13 cellular contexts compared by ENCODE assay signal in genomic region chr17:60039096-60039495, GRCh38. TPM values are rescaled to one million over a fixed set of nuclear protein-coding genes. Genes with fewer than 3 reads are reported as not detected.
A peak's percentile ranks its signal among the peaks of the same experiment; 100 is the strongest.
DNase-seq lines count a peak whose midpoint lies in the region; ATAC-seq and TF ChIP-seq lines count a peak whose summit lies in the region.
"Had no signal": no experiment of that assay in that cellular context is flagged by ENCODE, and none has a peak within 500 bp of the region (broad histone marks: within the 10 kb centered on the region; RNA-seq: fewer than 3 reads in every experiment).

No MANE protein-coding gene starts in this region.

- peaks cover 4% of the 10 kb centered on the region for H3K27me3 ChIP-seq in smooth muscle cell (ENCODE audit: low read depth)

- H3K79me2 ChIP-seq in smooth muscle cell (ENCODE audit: low read depth), result no peaks in the 10 kb centered on the region

- POLR2A ChIA-PET in HEK293 (lab: Yijun Ruan, JAX), result no interaction called here

- H3K27ac ChIP-seq in HEK293 (ENCODE audit: extremely low read depth, low read depth, low read length), result no peak overlapping the region
- H3K27ac ChIP-seq in smooth muscle cell (ENCODE audit: low read depth), result no peak overlapping the region

- DNase-seq in A172 (ENCODE audit: low spot score) (peak; percentile 11), SK-N-DZ (ENCODE audit: low spot score) (peak; percentile 25), fibroblast of mammary gland (ENCODE audit: low read depth) (peak; percentile 7), smooth muscle cell (lab: John Stamatoyannopoulos, UW; ENCODE audit: unreplicated experiment) (no peak), mucosa of descending colon (no peak)
- DNase-seq: Caco-2, Kasumi-1, NCI-H187 treated with DMSO at 0.1 percent for 48 hours, NCI-H226, NCI-H774 had no signal

- ATAC-seq in HG03097 (IDR thresholded peaks at IDR 0.05; ENCODE audit: low FRiP score, unreplicated experiment) (no peak), GM19035 (IDR thresholded peaks at IDR 0.05; ENCODE audit: unreplicated experiment) (no peak), mucosa of descending colon (no peak)

- CTCF ChIA-PET in HEK293 (lab: Yijun Ruan, JAX), result interaction anchor here (1.3 to 1.5 kb wide), 3 partner anchors 125 to 521 kb away, joined by 3 to 5 read pairs (median 3); no protein-coding TSS in a partner anchor

- H3F3A ChIP-seq in smooth muscle cell (ENCODE audit: low read depth), result peaks cover 4% of the 10 kb centered on the region

- H3K4me1 ChIP-seq in HEK293 (ENCODE audit: control insufficient read depth, insufficient read depth, low read length), result no peaks in the 10 kb centered on the region
- H3K4me1 ChIP-seq in smooth muscle cell (ENCODE audit: low read depth), result no peaks in the 10 kb centered on the region
- no peaks in the 10 kb centered on the region for H3K4me1 ChIP-seq in mucosa of descending colon (ENCODE audit: low read depth)
- H3K4me1 ChIP-seq: Caco-2 had no signal

- H3K4me3 ChIP-seq in HEK293 (ENCODE audit: low read depth, low read length) (no peak overlapping the region), fibroblast of mammary gland (ENCODE audit: control insufficient read depth, low read depth, low read length) (no peak overlapping the region), smooth muscle cell (no peak overlapping the region), mucosa of descending colon (no peak overlapping the region)

- no peaks in the 10 kb centered on the region for H4K20me1 ChIP-seq in smooth muscle cell (ENCODE audit: low read depth)

- H3K4me2 ChIP-seq in smooth muscle cell, result no peak overlapping the region

- 88% methylated on average over 8 of the region's 8 CpGs for WGBS in smooth muscle cell (ENCODE audit: low lambda C conversion rate)

- intact Hi-C loops in mucosa of descending colon (cut with DNase I, micrococcal nuclease), result no loop called here

- H3K9me3 ChIP-seq in HEK293 (ENCODE audit: control insufficient read depth, insufficient read depth, low read depth, low read length) (no peaks in the 10 kb centered on the region), smooth muscle cell (replicated peaks; ENCODE audit: low read depth) (no peaks in the 10 kb centered on the region), mucosa of descending colon (no peaks in the 10 kb centered on the region)
- H3K9me3 ChIP-seq: Caco-2 had no signal

- peaks cover 0 to 24% of the 10 kb centered on the region in 2 experiments; a peak in 2 of 3 replicates for H3K36me3 ChIP-seq in HEK293 (ENCODE audit: control insufficient read depth in 2 of 2, insufficient read depth in 1 of 2, low read length in 2 of 2)
- H3K36me3 ChIP-seq in smooth muscle cell (ENCODE audit: low read depth), result no peaks in the 10 kb centered on the region
- H3K36me3 ChIP-seq in mucosa of descending colon (ENCODE audit: low read depth), result no peaks in the 10 kb centered on the region

- no peak for TF ChIP-seq CTCF in HEK293 (tag by site-specific recombination; IDR thresholded peaks at IDR 0.05)
- TF ChIP-seq CTCF in fibroblast of mammary gland (conservative IDR thresholded peaks at IDR 0.05; ENCODE audit: control insufficient read depth, insufficient read depth, low read depth, low read length), result no peak
- no peak for TF ChIP-seq CTCF in smooth muscle cell (IDR thresholded peaks at IDR 0.05; ENCODE audit: borderline replicate concordance, insufficient read depth, poor library complexity, severe bottlenecking)
- TF ChIP-seq CTCF in mucosa of descending colon (IDR thresholded peaks at IDR 0.05), result no peak

- H2AFZ ChIP-seq in smooth muscle cell (ENCODE audit: low read depth), result no peak overlapping the region

- H3K9ac ChIP-seq in smooth muscle cell (ENCODE audit: low read depth), result no peak overlapping the region

TF ChIP-seq in HEK293, 187 proteins besides CTCF, POLR2A, EP300 and RAD21:
- no peak for TF ChIP-seq ZNF660 (tag by site-specific recombination; IDR thresholded peaks at IDR 0.05)
- peak; percentile 23; the same call in 1 of the 2 replicates for TF ChIP-seq PRDM10 (tag by site-specific recombination; IDR thresholded peaks at IDR 0.05)

RNA-seq across cellular contexts. Expression of gene HEATR6, which starts 39.6 kb away (rescaled TPM):
- 10.0 and 18.2 TPM in 2 replicates for total RNA-seq in A172 (2014; rRNA removed; shearing (Covaris generic))
- 17.9 and 18.8 TPM in 2 replicates for polyA plus RNA-seq in SK-N-DZ (2014; cell fraction: cytosol; rRNA removed)
- 35.7 and 57.9 TPM in 2 replicates for polyA plus RNA-seq in SK-N-DZ (2014; cell fraction: nucleus; rRNA removed)
- total RNA-seq in smooth muscle cell (21.9 and 22.8 TPM in 2 replicates), mucosa of descending colon (10 to 100 TPM in 2 of 3 donors, 1 to 10 TPM in 1; 8.7 to 23.2 (median 13.1) TPM)
- polyA plus RNA-seq in smooth muscle cell, result 14.4 and 14.7 TPM in 2 replicates

Comparison
In these comparisons a context has a peak if more than half of its experiments do, and no peak if none do; other contexts are left out.
1. DNase-seq: peak in A172 (single experiment), SK-N-DZ (single experiment) and fibroblast of mammary gland (single experiment); none in smooth muscle cell (single experiment) and mucosa of descending colon (0 of 3).